11 cellular contexts compared by ENCODE assay signal in genomic region chr20:57265649-57266250, GRCh38. TPM values are rescaled to one million over a fixed set of nuclear protein-coding genes. Genes with fewer than 3 reads are reported as not detected.
DNase-seq lines count a peak whose midpoint lies in the region; ATAC-seq and TF ChIP-seq lines count a peak whose summit lies in the region.
"Had no signal": no experiment of that assay in that cellular context is flagged by ENCODE, and none has a peak within 500 bp of the region (broad histone marks: within the 10 kb centered on the region; RNA-seq: fewer than 3 reads in every experiment).

No MANE protein-coding gene starts in this region.

- peak; percentile 41 for DNase-seq in GM10266 (ENCODE audit: extremely low spot score)
- no peak for DNase-seq in RWPE2 (ENCODE audit: low spot score)
- DNase-seq in right cardiac atrium, result no peak
- no peak for DNase-seq in psoas muscle
- no peak for DNase-seq in activated CD4-positive, CD25-positive, alpha-beta regulatory T cell (lab: John Stamatoyannopoulos, UW)
- DNase-seq in T-helper 2 cell, result no peak
- DNase-seq: DND-41, NCI-H446 had no signal

- H3K27ac ChIP-seq in RWPE2 (ENCODE audit: poor library complexity, severe bottlenecking), result no peak overlapping the region
- H3K27ac ChIP-seq in right cardiac atrium (ENCODE audit: low read length), result peak overlapping the region; percentile 18
- no peak overlapping the region for H3K27ac ChIP-seq in psoas muscle
- H3K27ac ChIP-seq: body of pancreas had no signal

- WGBS in right cardiac atrium, result under 1% methylated on average over 62 of the region's 62 CpGs
- 1 to 2% (median 2%) methylated on average over 38 to 62 of the region's 62 CpGs for WGBS in psoas muscle, 3 donors

- H3K4me3 ChIP-seq in RWPE2 (ENCODE audit: severe bottlenecking) (peak overlapping the region; percentile 11), right cardiac atrium (ENCODE audit: low read length) (peak overlapping the region; percentile 40), psoas muscle (peak overlapping the region; percentile 47)
- H3K4me3 ChIP-seq: body of pancreas had no signal

- ATAC-seq in RWPE2 (ENCODE audit: low read depth) (peak; percentile 15; the same call in 2 of the 3 replicates), right cardiac atrium (peak; percentile 28 to 53), psoas muscle (no peak), GM18907 (IDR thresholded peaks at IDR 0.05; ENCODE audit: unreplicated experiment) (no peak), HG02759 (IDR thresholded peaks at IDR 0.05; ENCODE audit: unreplicated experiment) (no peak)
- ATAC-seq: body of pancreas had no signal

- intact Hi-C loops in right cardiac atrium (cut with DNase I), result loop anchor here in 2 of 4 donors (10.0 kb wide), 1 partner anchor 101 kb away; no protein-coding TSS in a partner anchor
- intact Hi-C loops in psoas muscle (cut with DNase I), result no loop called here

- H3K27me3 ChIP-seq in RWPE2 (ENCODE audit: insufficient read depth, poor library complexity, severe bottlenecking) (peaks cover 100% of the 10 kb centered on the region), right cardiac atrium (ENCODE audit: control insufficient read depth, insufficient read depth) (no peaks in the 10 kb centered on the region), psoas muscle (ENCODE audit: insufficient read depth in 3 of 3, low read length in 2 of 3) (peaks cover 0 to 95% (median 28%) of the 10 kb centered on the region in 3 donors)

- TF ChIP-seq CTCF in GM10266 (IDR thresholded peaks at IDR 0.05; ENCODE audit: control insufficient read depth, insufficient read depth, low read depth, missing control alignments) (no peak), RWPE2 (IDR thresholded peaks at IDR 0.05; ENCODE audit: poor library complexity, severe bottlenecking) (no peak), psoas muscle (IDR thresholded peaks at IDR 0.05) (no peak)

- H3K4me1 ChIP-seq in RWPE2 (ENCODE audit: insufficient read depth, poor library complexity, severe bottlenecking), result no peaks in the 10 kb centered on the region
- H3K4me1 ChIP-seq in right cardiac atrium (ENCODE audit: control insufficient read depth, insufficient read depth, low read length), result no peaks in the 10 kb centered on the region
- H3K4me1 ChIP-seq in psoas muscle, result no peaks in the 10 kb centered on the region

- no peaks in the 10 kb centered on the region for H3K9me3 ChIP-seq in RWPE2 (ENCODE audit: severe bottlenecking)
- no peaks in the 10 kb centered on the region for H3K9me3 ChIP-seq in right cardiac atrium (ENCODE audit: control insufficient read depth, low read length)
- no peaks in the 10 kb centered on the region for H3K9me3 ChIP-seq in psoas muscle
- H3K9me3 ChIP-seq: body of pancreas had no signal

- H3K36me3 ChIP-seq in RWPE2 (ENCODE audit: low read depth), result no peaks in the 10 kb centered on the region
- no peaks in the 10 kb centered on the region for H3K36me3 ChIP-seq in psoas muscle (ENCODE audit: insufficient read depth in 1 of 2, low read depth in 1 of 2)

RNA-seq across cellular contexts. Expression of gene BMP7, which starts 0.7 kb away (rescaled TPM):
- 10 to 100 TPM; 29.1 to 39.4 (median 32.3) TPM for total RNA-seq in right cardiac atrium
- polyA plus RNA-seq in right cardiac atrium, result 22.4 TPM
- total RNA-seq in psoas muscle, result not detected
- polyA plus RNA-seq in psoas muscle, result under 1 TPM in 2 of 3 donors, not detected in 1; 0.03 TPM

Comparison
In these comparisons a context has a peak if more than half of its experiments do, and no peak if none do; other contexts are left out.
1. ATAC-seq: peak in RWPE2 (single experiment) and right cardiac atrium (2 of 2); none in psoas muscle (0 of 4), GM18907 (single experiment) and HG02759 (single experiment).
2. RNA of gene BMP7, which starts 0.7 kb away (total RNA-seq): 29.1 to 39.4 TPM in right cardiac atrium; not detected in psoas muscle; every median in the first group is over 10 times any median in the second.
3. Peak in every context shown above with its lines, with median percentiles within 50 percentile points of each other: H3K4me3 ChIP-seq.